Comparison of ENCODE assay signal across 8 cellular contexts in genomic region chr11:20353829-20354434, GRCh38. TPM values are rescaled to one million over a fixed set of nuclear protein-coding genes. Genes with fewer than 3 reads are reported as not detected.
DNase-seq lines count a peak whose midpoint lies in the region; ATAC-seq, FAIRE-seq and TF ChIP-seq lines count a peak whose summit lies in the region.

No MANE protein-coding gene starts in this region.

- no peak overlapping the region for H3K4me3 ChIP-seq in OCI-LY1 (ENCODE audit: low read depth, low read length, poor library complexity, severe bottlenecking)

- no peaks in the 10 kb centered on the region for H3K9me3 ChIP-seq in OCI-LY1 (ENCODE audit: low read length)

- H2AFZ ChIP-seq in OCI-LY1 (ENCODE audit: low read length), result no peak overlapping the region

- intact Hi-C loops in natural killer cell (cut with micrococcal nuclease), result loop anchor here (1.0 to 2.0 kb wide), 2 partner anchors 225 to 403 kb away; no protein-coding TSS in a partner anchor

- peak in 2 of 3 donors; percentile 52 for ATAC-seq in natural killer cell
- no peak for ATAC-seq in natural killer cell treated with Interleukin-12 subunit alpha and Interleukin-12 subunit beta and Interleukin-15 and Interleukin-18, amount 100 ng/mL, for 72 hours
- peak; percentile 60 for ATAC-seq in HG02885 (IDR thresholded peaks at IDR 0.05; ENCODE audit: poor library complexity, unreplicated experiment)
- peak; percentile 54 for ATAC-seq in memory B cell (ENCODE audit: low read depth)
- ATAC-seq in HG02884 (IDR thresholded peaks at IDR 0.05; ENCODE audit: unreplicated experiment), result no peak

- no peaks in the 10 kb centered on the region for H4K20me1 ChIP-seq in OCI-LY1 (ENCODE audit: insufficient read depth, low read length)

- H3F3A ChIP-seq in OCI-LY1 (ENCODE audit: insufficient read depth, low read length), result no peaks in the 10 kb centered on the region

- H3K4me3 Mint-ChIP-seq in natural killer cell (no peak overlapping the region), memory B cell (no peak overlapping the region)
- H3K4me3 Mint-ChIP-seq in natural killer cell treated with Interleukin-12 subunit alpha and Interleukin-12 subunit beta and Interleukin-15 and Interleukin-18, amount 100 ng/mL, for 72 hours, result no peak overlapping the region

- FAIRE-seq in colon (lab: Jason Lieb, UNC), result peak; percentile 38

- no peaks in the 10 kb centered on the region for H3K79me2 ChIP-seq in OCI-LY1 (ENCODE audit: insufficient read depth, low read length)

- no peak overlapping the region for H3K27ac Mint-ChIP-seq in natural killer cell
- H3K27ac Mint-ChIP-seq in natural killer cell treated with Interleukin-12 subunit alpha and Interleukin-12 subunit beta and Interleukin-15 and Interleukin-18, amount 100 ng/mL, for 72 hours, result no peak overlapping the region
- H3K27ac Mint-ChIP-seq in memory B cell, result no peak overlapping the region

- H3K27me3 ChIP-seq in OCI-LY1 (ENCODE audit: insufficient read depth, low read length), result no peaks in the 10 kb centered on the region

- H3K27me3 Mint-ChIP-seq in natural killer cell (ENCODE audit: low read depth in 2 of 2), result peaks cover 0 to 18% of the 10 kb centered on the region in 2 donors
- H3K27me3 Mint-ChIP-seq in natural killer cell treated with Interleukin-12 subunit alpha and Interleukin-12 subunit beta and Interleukin-15 and Interleukin-18, amount 100 ng/mL, for 72 hours, result peaks cover 7 to 20% of the 10 kb centered on the region in 2 donors
- H3K27me3 Mint-ChIP-seq in memory B cell, result peaks cover 6% of the 10 kb centered on the region

- no peaks in the 10 kb centered on the region for H3K4me1 Mint-ChIP-seq in natural killer cell
- no peaks in the 10 kb centered on the region for H3K4me1 Mint-ChIP-seq in natural killer cell treated with Interleukin-12 subunit alpha and Interleukin-12 subunit beta and Interleukin-15 and Interleukin-18, amount 100 ng/mL, for 72 hours (ENCODE audit: low read depth in 2 of 2)
- peaks cover 6% of the 10 kb centered on the region for H3K4me1 Mint-ChIP-seq in memory B cell

- H3K9ac ChIP-seq in OCI-LY1 (ENCODE audit: low read length), result no peak overlapping the region

- no peaks in the 10 kb centered on the region for H3K9me2 ChIP-seq in OCI-LY1 (ENCODE audit: low read depth, low read length)

- H3K4me1 ChIP-seq in OCI-LY1 (ENCODE audit: insufficient read depth, low read length, severe bottlenecking), result no peaks in the 10 kb centered on the region

- peak; percentile 78 for TF ChIP-seq CTCF in natural killer cell (IDR thresholded peaks at IDR 0.05)
- TF ChIP-seq CTCF in OCI-LY1 (IDR thresholded peaks at IDR 0.05; ENCODE audit: low read length), result peak; percentile 82

- H3K4me2 ChIP-seq in OCI-LY1 (ENCODE audit: low read length), result no peak overlapping the region

- DNase-seq in natural killer cell, result no peak
- no peak for DNase-seq in natural killer cell treated with Interleukin-12 subunit alpha and Interleukin-12 subunit beta and Interleukin-15 and Interleukin-18, amount 100 ng/mL, for 72 hours (ENCODE audit: low spot score)
- peak in 1 of 2 donors; percentile 14 for DNase-seq in memory B cell (ENCODE audit: low spot score in 2 of 2)
- DNase-seq in ecto neural progenitor cell (ENCODE audit: low spot score), result no peak

- no peaks in the 10 kb centered on the region for H3K9me3 Mint-ChIP-seq in natural killer cell
- no peaks in the 10 kb centered on the region for H3K9me3 Mint-ChIP-seq in natural killer cell treated with Interleukin-12 subunit alpha and Interleukin-12 subunit beta and Interleukin-15 and Interleukin-18, amount 100 ng/mL, for 72 hours
- H3K9me3 Mint-ChIP-seq in memory B cell, result no peaks in the 10 kb centered on the region

- H3K36me3 Mint-ChIP-seq in natural killer cell (no peaks in the 10 kb centered on the region), memory B cell (no peaks in the 10 kb centered on the region)
- H3K36me3 Mint-ChIP-seq in natural killer cell treated with Interleukin-12 subunit alpha and Interleukin-12 subunit beta and Interleukin-15 and Interleukin-18, amount 100 ng/mL, for 72 hours, result no peaks in the 10 kb centered on the region

- no peaks in the 10 kb centered on the region for H3K36me3 ChIP-seq in OCI-LY1 (ENCODE audit: insufficient read depth, low read length)

- no peak overlapping the region for H3K27ac ChIP-seq in OCI-LY1 (ENCODE audit: low read depth, low read length, poor library complexity, severe bottlenecking)

RNA-seq across cellular contexts. Expression of gene HTATIP2, which starts 9.6 kb away (rescaled TPM):
- total RNA-seq in natural killer cell, result 10 to 100 TPM; 16.7 to 25.6 (median 19.5) TPM
- 10 to 100 TPM; 25.7 to 27.7 TPM for total RNA-seq in natural killer cell treated with Interleukin-12 subunit alpha and Interleukin-12 subunit beta and Interleukin-15 and Interleukin-18, amount 100 ng/mL, for 72 hours

RNA-seq across cellular contexts. Expression of gene PRMT3, which starts 33.6 kb away (rescaled TPM):
- total RNA-seq in natural killer cell, result 10 to 100 TPM; 10.4 to 12.4 (median 12.1) TPM
- 10 to 100 TPM; 19.3 to 42.8 TPM for total RNA-seq in natural killer cell treated with Interleukin-12 subunit alpha and Interleukin-12 subunit beta and Interleukin-15 and Interleukin-18, amount 100 ng/mL, for 72 hours

Comparison
In these comparisons a context has a peak if more than half of its experiments do, and no peak if none do; other contexts are left out.
1. ATAC-seq: peak in natural killer cell (2 of 3), HG02885 (single experiment) and memory B cell (single experiment); none in natural killer cell treated with Interleukin-12 subunit alpha and Interleukin-12 subunit beta and Interleukin-15 and Interleukin-18, amount 100 ng/mL, for 72 hours (0 of 2) and HG02884 (single experiment).